Comparison of ENCODE assay signal across 18 cellular contexts in genomic region chr12:77645966-77646598, GRCh38.
DNase-seq lines count a peak whose midpoint lies in the region; ATAC-seq and TF ChIP-seq lines count a peak whose summit lies in the region.
"Had no signal": no experiment of that assay in that cellular context is flagged by ENCODE, and none has a peak within 500 bp of the region (broad histone marks: within the 10 kb centered on the region; RNA-seq: fewer than 3 reads in every experiment).

No MANE protein-coding gene starts in this region.

- H3K36me3 Mint-ChIP-seq in WTC11: no peaks in the 10 kb centered on the region

- TF ChIP-seq CTCF in WTC11 (IDR thresholded peaks at IDR 0.05): no peak

- POLR2A ChIA-PET in WTC11 (lab: Charles Lee): no interaction called here

- peak overlapping the region; percentile 27 for H3K4me3 Mint-ChIP-seq in WTC11
- H3K4me3 Mint-ChIP-seq: neural crest cell; stimulated activated naive CD8-positive, alpha-beta T cell treated with anti-CD3 and anti-CD28 coated beads, Interleukin-15, Interleukin-2, amounts not matched to agents 100 ng/mL and 50 ng/mL, for 24 hours; T-helper 1 cell treated with Interleukin-12 subunit alpha and Interleukin-12 subunit beta and Interleukin-4 antibody, amounts not matched to agents 30 μg/mL and 1 μg/mL, for 36 hours had no signal

- peak; percentile 16 for DNase-seq in WTC11 (ENCODE audit: low spot score)
- no peak for DNase-seq in activated CD8-positive, alpha-beta memory T cell treated with anti-CD3 and anti-CD28 coated beads, Interleukin-2, amount 50 U/mL, for 4 hours
- DNase-seq in NCI-H1092 treated with DMSO at 0.1 percent for 48 hours (lab: John Stamatoyannopoulos, UW): no peak
- DNase-seq in posterior vena cava (ENCODE audit: low spot score): no peak
- DNase-seq: activated CD4-positive, alpha-beta T cell treated with anti-CD3 and anti-CD28 coated beads, Interleukin-2, amount 50 U/mL, for 4 hours; activated gamma-delta T cell; DMS153; glutamatergic neuron; left ventricle myocardium inferior had no signal

- H3K27ac Mint-ChIP-seq in WTC11: peak overlapping the region; percentile 91
- H3K27ac Mint-ChIP-seq: stimulated activated naive CD8-positive, alpha-beta T cell treated with anti-CD3 and anti-CD28 coated beads, Interleukin-15, Interleukin-2, amounts not matched to agents 100 ng/mL and 50 ng/mL, for 24 hours; T-helper 1 cell treated with Interleukin-12 subunit alpha and Interleukin-12 subunit beta and Interleukin-4 antibody, amounts not matched to agents 30 μg/mL and 1 μg/mL, for 36 hours had no signal

- CTCF ChIA-PET in WTC11 (lab: Charles Lee): interaction anchor here (1.2 kb wide), 1 partner anchor 31 kb away, joined by 4 read pairs; no protein-coding TSS in a partner anchor

- intact Hi-C loops in posterior vena cava (cut with DNase I): no loop called here

- ATAC-seq in GM18861 (IDR thresholded peaks at IDR 0.05; ENCODE audit: unreplicated experiment) (peak; percentile 69), GM21528 (IDR thresholded peaks at IDR 0.05; ENCODE audit: low FRiP score, unreplicated experiment) (peak; percentile 82), HG03378 (IDR thresholded peaks at IDR 0.05; ENCODE audit: unreplicated experiment) (peak; percentile 62), WTC11 (peak; percentile 86), GM18858 (IDR thresholded peaks at IDR 0.05; ENCODE audit: unreplicated experiment) (no peak)
- ATAC-seq: Panc1, sciatic nerve had no signal

- no peaks in the 10 kb centered on the region for H3K9me3 Mint-ChIP-seq in WTC11
- H3K9me3 Mint-ChIP-seq: neural crest cell; stimulated activated naive CD8-positive, alpha-beta T cell treated with anti-CD3 and anti-CD28 coated beads, Interleukin-15, Interleukin-2, amounts not matched to agents 100 ng/mL and 50 ng/mL, for 24 hours had no signal

- H3K27me3 Mint-ChIP-seq in WTC11 (ENCODE audit: low read depth): no peaks in the 10 kb centered on the region
- H3K27me3 Mint-ChIP-seq: stimulated activated naive CD8-positive, alpha-beta T cell treated with anti-CD3 and anti-CD28 coated beads, Interleukin-15, Interleukin-2, amounts not matched to agents 100 ng/mL and 50 ng/mL, for 24 hours had no signal

- peaks cover 46% of the 10 kb centered on the region for H3K4me1 Mint-ChIP-seq in WTC11

TF ChIP-seq in WTC11, 78 proteins besides CTCF, POLR2A, EP300 and RAD21:
- TF ChIP-seq ERG (CRISPR knock-in tag; IDR thresholded peaks at IDR 0.05) (no peak), SOX15 (CRISPR knock-in tag; IDR thresholded peaks at IDR 0.05) (no peak), HMGXB4 (CRISPR knock-in tag; IDR thresholded peaks at IDR 0.05) (no peak), NFE2L1 (CRISPR knock-in tag; IDR thresholded peaks at IDR 0.05) (no peak), ZNF263 (CRISPR knock-in tag; IDR thresholded peaks at IDR 0.05; ENCODE audit: low read depth) (no peak), E2F4 (CRISPR knock-in tag; IDR thresholded peaks at IDR 0.05; ENCODE audit: borderline replicate concordance, low read depth) (no peak), ETV6 (CRISPR knock-in tag; IDR thresholded peaks at IDR 0.05) (no peak), ZBTB21 (CRISPR knock-in tag; IDR thresholded peaks at IDR 0.05; ENCODE audit: borderline replicate concordance) (no peak), OVOL2 (CRISPR knock-in tag; IDR thresholded peaks at IDR 0.05; ENCODE audit: borderline replicate concordance) (no peak)
- TF ChIP-seq, protein P1, sequence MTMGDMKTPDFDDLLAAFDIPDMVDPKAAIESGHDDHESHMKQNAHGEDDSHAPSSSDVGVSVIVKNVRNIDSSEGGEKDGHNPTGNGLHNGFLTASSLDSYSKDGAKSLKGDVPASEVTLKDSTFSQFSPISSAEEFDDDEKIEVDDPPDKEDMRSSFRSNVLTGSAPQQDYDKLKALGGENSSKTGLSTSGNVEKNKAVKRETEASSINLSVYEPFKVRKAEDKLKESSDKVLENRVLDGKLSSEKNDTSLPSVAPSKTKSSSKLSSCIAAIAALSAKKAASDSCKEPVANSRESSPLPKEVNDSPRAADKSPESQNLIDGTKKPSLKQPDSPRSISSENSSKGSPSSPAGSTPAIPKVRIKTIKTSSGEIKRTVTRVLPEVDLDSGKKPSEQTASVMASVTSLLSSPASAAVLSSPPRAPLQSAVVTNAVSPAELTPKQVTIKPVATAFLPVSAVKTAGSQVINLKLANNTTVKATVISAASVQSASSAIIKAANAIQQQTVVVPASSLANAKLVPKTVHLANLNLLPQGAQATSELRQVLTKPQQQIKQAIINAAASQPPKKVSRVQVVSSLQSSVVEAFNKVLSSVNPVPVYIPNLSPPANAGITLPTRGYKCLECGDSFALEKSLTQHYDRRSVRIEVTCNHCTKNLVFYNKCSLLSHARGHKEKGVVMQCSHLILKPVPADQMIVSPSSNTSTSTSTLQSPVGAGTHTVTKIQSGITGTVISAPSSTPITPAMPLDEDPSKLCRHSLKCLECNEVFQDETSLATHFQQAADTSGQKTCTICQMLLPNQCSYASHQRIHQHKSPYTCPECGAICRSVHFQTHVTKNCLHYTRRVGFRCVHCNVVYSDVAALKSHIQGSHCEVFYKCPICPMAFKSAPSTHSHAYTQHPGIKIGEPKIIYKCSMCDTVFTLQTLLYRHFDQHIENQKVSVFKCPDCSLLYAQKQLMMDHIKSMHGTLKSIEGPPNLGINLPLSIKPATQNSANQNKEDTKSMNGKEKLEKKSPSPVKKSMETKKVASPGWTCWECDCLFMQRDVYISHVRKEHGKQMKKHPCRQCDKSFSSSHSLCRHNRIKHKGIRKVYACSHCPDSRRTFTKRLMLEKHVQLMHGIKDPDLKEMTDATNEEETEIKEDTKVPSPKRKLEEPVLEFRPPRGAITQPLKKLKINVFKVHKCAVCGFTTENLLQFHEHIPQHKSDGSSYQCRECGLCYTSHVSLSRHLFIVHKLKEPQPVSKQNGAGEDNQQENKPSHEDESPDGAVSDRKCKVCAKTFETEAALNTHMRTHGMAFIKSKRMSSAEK (CRISPR knock-in tag; IDR thresholded peaks at IDR 0.05; ENCODE audit: borderline replicate concordance): no peak
- TF ChIP-seq, protein P2, sequence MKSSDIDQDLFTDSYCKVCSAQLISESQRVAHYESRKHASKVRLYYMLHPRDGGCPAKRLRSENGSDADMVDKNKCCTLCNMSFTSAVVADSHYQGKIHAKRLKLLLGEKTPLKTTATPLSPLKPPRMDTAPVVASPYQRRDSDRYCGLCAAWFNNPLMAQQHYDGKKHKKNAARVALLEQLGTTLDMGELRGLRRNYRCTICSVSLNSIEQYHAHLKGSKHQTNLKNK (CRISPR knock-in tag; IDR thresholded peaks at IDR 0.05): no peak
